Comparison of ENCODE assay signal across 8 cellular contexts in genomic region chr1:230123280-230124186, GRCh38. TPM values are rescaled to one million over a fixed set of nuclear protein-coding genes. Genes with fewer than 3 reads are reported as not detected.
DNase-seq lines count a peak whose midpoint lies in the region; ATAC-seq, FAIRE-seq and TF ChIP-seq lines count a peak whose summit lies in the region.

No MANE protein-coding gene starts in this region.

- H4K20me1 ChIP-seq in K562 (replicated peaks; ENCODE audit: control insufficient read depth, insufficient read depth, low read length), result no peaks in the 10 kb centered on the region

- POLR2A ChIA-PET in K562 (lab: Yijun Ruan, JAX), result interaction anchor here (0.7 to 1.8 kb wide), 9 partner anchors 10 to 45 kb away, joined by 3 to 8 read pairs (median 4); no protein-coding TSS in a partner anchor

- DNase-seq in GM06990 (ENCODE audit: extremely low read depth, insufficient read length) (peak; percentile 83), K562 (ENCODE audit: extremely low read depth in 1 of 4, low spot score in 3 of 4) (no peak), NCI-H2081 treated with DMSO at 0.1 percent for 48 hours (lab: John Stamatoyannopoulos, UW) (no peak), psoas muscle (no peak), NCI-H2196 treated with DMSO at 0.1 percent for 48 hours (lab: John Stamatoyannopoulos, UW; ENCODE audit: unreplicated experiment) (no peak), left ventricle myocardium inferior (no peak)

- H3K79me2 ChIP-seq in K562 (ENCODE audit: control insufficient read depth, insufficient read depth, low read length), result peaks cover 96% of the 10 kb centered on the region

- H3K27ac ChIP-seq in K562 (ENCODE audit: extremely low read depth, low read depth, low read length) (peak overlapping the region; percentile 76), psoas muscle (no peak overlapping the region), left ventricle myocardium inferior (replicated peaks) (no peak overlapping the region)

- H3K4me3 ChIP-seq in GM06990 (replicated peaks; ENCODE audit: low read depth, low read length) (peak overlapping the region; percentile 16), K562 (no peak overlapping the region), psoas muscle (no peak overlapping the region), left ventricle myocardium inferior (no peak overlapping the region)

- H3K36me3 ChIP-seq in GM06990 (ENCODE audit: control insufficient read depth, insufficient read depth, low read length) (no peaks in the 10 kb centered on the region; the same call in 1 of the 2 replicates), K562 (ENCODE audit: control insufficient read depth, insufficient read depth, low read length) (peaks cover 32% of the 10 kb centered on the region), psoas muscle (ENCODE audit: insufficient read depth in 1 of 2, low read depth in 1 of 2) (no peaks in the 10 kb centered on the region), left ventricle myocardium inferior (no peaks in the 10 kb centered on the region)

- TF ChIP-seq POLR2A in K562 (conservative IDR thresholded peaks at IDR 0.05), result no peak

- peak overlapping the region; percentile 71; the same call in 1 of the 2 replicates for H3K4me2 ChIP-seq in K562 (ENCODE audit: insufficient read depth, low read length)

- CTCF ChIA-PET in K562 (lab: Yijun Ruan, JAX; ENCODE audit: low intra/inter-chr PET ratio), result interaction anchor here (0.6 kb wide), 1 partner anchor 1957 kb away, joined by 3 read pairs; no protein-coding TSS in a partner anchor

- FAIRE-seq in K562 (lab: Jason Lieb, UNC), result peak; percentile 19

- intact Hi-C loops in K562 (cut with micrococcal nuclease), result no loop called here
- intact Hi-C loops in psoas muscle (cut with DNase I), result no loop called here
- intact Hi-C loops in left ventricle myocardium inferior (cut with micrococcal nuclease), result no loop called here

- H3K9me3 ChIP-seq in K562 (replicated peaks; ENCODE audit: control insufficient read depth, insufficient read depth, low read depth, low read length) (no peaks in the 10 kb centered on the region), psoas muscle (no peaks in the 10 kb centered on the region), left ventricle myocardium inferior (replicated peaks) (no peaks in the 10 kb centered on the region)

- peaks cover 65 to 79% of the 10 kb centered on the region in 2 experiments for H3K4me1 ChIP-seq in K562 (replicated peaks in 1 of 2; ENCODE audit: control insufficient read depth in 2 of 2, insufficient read depth in 2 of 2, low read length in 2 of 2)
- H3K4me1 ChIP-seq in psoas muscle, result peaks cover 39% of the 10 kb centered on the region
- peaks cover 59% of the 10 kb centered on the region for H3K4me1 ChIP-seq in left ventricle myocardium inferior

- TF ChIP-seq CTCF in GM06990 (IDR thresholded peaks at IDR 0.05; ENCODE audit: insufficient read depth, low read length, poor library complexity, severe bottlenecking) (no peak), K562 (IDR thresholded peaks at IDR 0.05 in 2 of 3, conservative IDR thresholded peaks at IDR 0.05 in 1 of 3; ENCODE audit: insufficient read depth in 2 of 3, low read depth in 1 of 3, low read length in 3 of 3) (no peak), psoas muscle (IDR thresholded peaks at IDR 0.05) (no peak), left ventricle myocardium inferior (IDR thresholded peaks at IDR 0.05; ENCODE audit: borderline replicate concordance) (no peak)

- TF ChIP-seq EP300 in K562 (IDR thresholded peaks at IDR 0.05; ENCODE audit: low read length), result no peak

- H2AFZ ChIP-seq in K562 (ENCODE audit: low read depth, low read length), result no peak overlapping the region

- H3K27me3 ChIP-seq in GM06990 (replicated peaks; ENCODE audit: control insufficient read depth, insufficient read depth, low read length) (no peaks in the 10 kb centered on the region), K562 (ENCODE audit: control insufficient read depth in 2 of 2, insufficient read depth in 2 of 2, low read length in 2 of 2) (no peaks in the 10 kb centered on the region), psoas muscle (ENCODE audit: insufficient read depth in 3 of 3, low read length in 2 of 3) (no peaks in the 10 kb centered on the region), left ventricle myocardium inferior (ENCODE audit: low read depth) (no peaks in the 10 kb centered on the region)

- H3K9me1 ChIP-seq in K562 (ENCODE audit: control insufficient read depth, insufficient read depth, low read length), result peaks cover 5% of the 10 kb centered on the region

- peak; percentile 91 for ATAC-seq in GM19455 (IDR thresholded peaks at IDR 0.05; ENCODE audit: unreplicated experiment)
- ATAC-seq in HG03354 (IDR thresholded peaks at IDR 0.05; ENCODE audit: poor library complexity, severe bottlenecking, unreplicated experiment), result peak; percentile 85
- no peak for ATAC-seq in K562
- ATAC-seq in psoas muscle, result no peak

- no TSS peak for BruUV-seq in K562 (replicated peaks; lab: Mats Ljungman, UMichigan)

- no peak overlapping the region; a peak in 1 of 4 replicates for H3K9ac ChIP-seq in K562 (ENCODE audit: insufficient read depth in 1 of 2, low read depth in 2 of 2, low read length in 2 of 2)

- in situ Hi-C loops in K562 (cut with MboI), result no loop called here

- TF ChIP-seq RAD21 in K562 (CRISPR knock-in tag; conservative IDR thresholded peaks at IDR 0.05 in 1 of 2, IDR thresholded peaks at IDR 0.05 in 1 of 2), result no peak

- WGBS in K562 (ENCODE audit: insufficient coverage, low coverage, missing lambda C conversion rate), result 61% methylated on average over 13 of the region's 13 CpGs
- 75 to 85% (median 82%) methylated on average over 13 of the region's 13 CpGs for WGBS in psoas muscle, 3 donors

TF ChIP-seq in K562, 482 proteins besides CTCF, POLR2A, EP300 and RAD21 (continues in another document):
- no peak for TF ChIP-seq ARID3A (IDR thresholded peaks at IDR 0.05; ENCODE audit: borderline replicate concordance, low read depth, low read length)
- TF ChIP-seq KDM2B (CRISPR knock-in tag; IDR thresholded peaks at IDR 0.05), result no peak
- no peak for TF ChIP-seq DDX20 (tag; IDR thresholded peaks at IDR 0.05; ENCODE audit: low read depth)
- TF ChIP-seq SIRT6 (IDR thresholded peaks at IDR 0.05; ENCODE audit: low read depth, low read length), result no peak
- TF ChIP-seq MNT (conservative IDR thresholded peaks at IDR 0.05), result peak; percentile 60 to 67; a peak in 3 of 4 replicates
- TF ChIP-seq USF2 (CRISPR knock-in tag; IDR thresholded peaks at IDR 0.05), result peak; percentile 73
- TF ChIP-seq GATAD2B (IDR thresholded peaks at IDR 0.05; ENCODE audit: borderline replicate concordance), result no peak
- TF ChIP-seq ZNF134 (CRISPR knock-in tag; conservative IDR thresholded peaks at IDR 0.05), result no peak
- no peak for TF ChIP-seq BRD4 (IDR thresholded peaks at IDR 0.05)

RNA-seq across cellular contexts. Expression of gene GALNT2, which starts 56.5 kb away (rescaled TPM):
- 96.1 and 131 TPM in 2 replicates for total RNA-seq in K562 (2011; cell fraction: chromatin; rRNA removed; ENCODE audit: low replicate concordance)
- total RNA-seq in K562 (2011; cell fraction: nucleolus; rRNA removed), result 139 and 145 TPM in 2 replicates
- total RNA-seq in K562 (2011; cell fraction: nucleoplasm; rRNA removed), result 159 and 198 TPM in 2 replicates
- total RNA-seq in K562 (2014; rRNA removed), result 51.9 and 66.5 TPM in 2 replicates
- 33.3 and 34.6 TPM in 2 replicates for total RNA-seq in K562 (2014; rRNA removed; fragmentation: Illumina TruSeq; extraction: Trizol)
- 54.6 and 56.7 TPM in 2 replicates for total RNA-seq in K562 (2015; rRNA removed; fragmentation: Illumina TruSeq; extraction: Trizol)
- 98.2 and 106 TPM in 2 replicates for total RNA-seq in K562 (2021)
- polyA plus RNA-seq in K562 (2011; rRNA removed), result 37.2 and 41.8 TPM in 2 replicates
- 53.2 and 59.2 TPM in 2 replicates for polyA plus RNA-seq in K562 (2011; cell fraction: cytosol; rRNA removed)
- 54.3 and 75.7 TPM in 2 replicates for polyA plus RNA-seq in K562 (2011; cell fraction: nucleus; rRNA removed)
- polyA plus RNA-seq in K562 (2012), result 75.0 and 88.5 TPM in 2 replicates
- 58.5 and 67.9 TPM in 2 replicates for polyA plus RNA-seq in K562 (2014; fragmentation: Illumina TruSeq; extraction: Trizol)
- 1 to 10 TPM; 1.6 to 1.8 TPM for polyA plus RNA-seq in K562 (2014; fragmentation: Nextera tagmentation; extraction: Ambion mirVana)
- polyA plus RNA-seq in K562 (2014; rRNA removed), result 66.9 and 67.9 TPM in 2 replicates
- 34.0 and 50.2 TPM in 2 replicates for polyA minus RNA-seq in K562 (2011; rRNA and poly(A)+ RNA removed)
- polyA minus RNA-seq in K562 (2011; cell fraction: cytosol; rRNA and poly(A)+ RNA removed), result 40.9 and 44.3 TPM in 2 replicates
- polyA minus RNA-seq in K562 (2011; cell fraction: nucleus; rRNA and poly(A)+ RNA removed), result 25.2 and 30.3 TPM in 2 replicates
- total RNA-seq in psoas muscle, result 10 to 100 TPM; 49.4 to 88.7 (median 79.6) TPM
- polyA plus RNA-seq in psoas muscle, result 10 to 100 TPM; 43.7 to 77.0 (median 63.8) TPM
- total RNA-seq in left ventricle myocardium inferior, result 28.3 TPM

Comparison
In these comparisons a context has a peak if more than half of its experiments do, and no peak if none do; other contexts are left out.
1. ATAC-seq: peak in GM19455 (single experiment) and HG03354 (single experiment); none in K562 (single experiment) and psoas muscle (0 of 4).